In the genomic region with DNA sequence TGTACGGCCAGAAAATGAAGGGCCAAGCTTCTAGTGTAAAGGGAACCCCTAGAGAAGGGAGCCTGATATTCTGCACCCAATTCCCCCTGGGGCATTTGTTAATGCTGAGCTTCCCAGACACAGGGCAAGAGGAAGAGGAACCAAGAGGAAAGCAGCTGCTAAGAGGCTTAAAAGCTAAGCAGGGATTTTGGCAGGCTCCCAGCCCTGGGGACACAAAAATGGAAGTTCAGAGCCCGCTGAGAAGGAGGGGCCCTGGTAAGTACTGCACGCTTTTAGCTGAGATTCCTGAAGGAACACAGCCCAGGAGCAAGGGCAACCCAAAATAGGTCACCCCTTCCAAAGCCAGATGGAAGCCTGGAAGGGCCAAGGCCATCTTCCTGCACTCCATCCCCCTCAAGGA, we compare ENCODE assay signal across 25 cellular contexts.
DNase-seq lines count a peak whose midpoint lies in the region; ATAC-seq and TF ChIP-seq lines count a peak whose summit lies in the region.
"Had no signal": no experiment of that assay in that cellular context is flagged by ENCODE, and none has a peak within 500 bp of the region (broad histone marks: within the 10 kb centered on the region; RNA-seq: fewer than 3 reads in every experiment).

No MANE protein-coding gene starts in this region.

- H3K4me1 ChIP-seq in BE2C (peaks cover 6% of the 10 kb centered on the region; the same call in 1 of the 2 replicates), heart left ventricle (peaks cover 0 to 7% (median 0%) of the 10 kb centered on the region in 12 donors)
- H3K4me1 ChIP-seq: foreskin keratinocyte, HAP-1 had no signal

- H3K27me3 ChIP-seq in BE2C (no peaks in the 10 kb centered on the region), heart left ventricle (no peaks in the 10 kb centered on the region)
- H3K27me3 ChIP-seq: BLaER1 treated with 17β-estradiol and CSF1 and Interleukin-3, amounts not matched to agents 10 nM and 100 nM; foreskin keratinocyte; stomach had no signal

- 23 to 44% (median 32%) methylated on average over 3 of the region's 3 CpGs for WGBS in heart left ventricle, 4 donors

- TF ChIP-seq POLR2A in heart left ventricle (IDR thresholded peaks at IDR 0.05): no peak

- no peaks in the 10 kb centered on the region for H3K36me3 ChIP-seq in BE2C
- no peaks in the 10 kb centered on the region for H3K36me3 ChIP-seq in heart left ventricle
- H3K36me3 ChIP-seq: BLaER1 treated with 17β-estradiol and CSF1 and Interleukin-3, amounts not matched to agents 10 nM and 100 nM; HAP-1; stomach had no signal

- ATAC-seq in heart left ventricle: peak in 3 of 4 donors; percentile 34 to 73 (median 61)
- ATAC-seq: activated CD8-positive, alpha-beta memory T cell treated with anti-CD3 and anti-CD28 coated beads, Interleukin-2, amount 10 ng/mL, durations not matched to agents 7 days and 5 days; activated naive CD4-positive, alpha-beta T cell treated with anti-CD3 and anti-CD28 coated beads, Interleukin-2, amount 50 U/mL, for 72 hours; foreskin keratinocyte had no signal

- DNase-seq in BE2C (peak; percentile 35), NCI-H82 treated with DMSO at 0.1 percent for 48 hours (lab: John Stamatoyannopoulos, UW; ENCODE audit: unreplicated experiment) (peak; percentile 31), heart left ventricle (peak; percentile 58 to 79 (median 75)), pons (ENCODE audit: low spot score) (peak; percentile 59), SW 1271 (lab: John Stamatoyannopoulos, UW) (no peak), NCI-H748 treated with DMSO at 0.1 percent for 48 hours (lab: John Stamatoyannopoulos, UW) (no peak), NCI-H774 (lab: John Stamatoyannopoulos, UW) (no peak)
- no peak for DNase-seq in activated T-cell treated with anti-CD3 and anti-CD28 coated beads, Interleukin-2, amount 50 U/mL, for 48 hours
- DNase-seq: activated CD4-positive, alpha-beta T cell treated with anti-CD3 and anti-CD28 coated beads for 4 hours; activated CD8-positive, alpha-beta memory T cell treated with anti-CD3 and anti-CD28 coated beads, Interleukin-2, amount 10 ng/mL, durations not matched to agents 7 days and 5 days; erythroblast; foreskin keratinocyte; IMR-90; kidney; mesendoderm; naive B cell; NCI-H1105; NCI-H2029; NCI-H446 treated with DMSO at 0.1 percent for 48 hours; occipital lobe; retina; stomach had no signal

- intact Hi-C loops in heart left ventricle (cut with DNase I): no loop called here

- no peak overlapping the region for H3K27ac ChIP-seq in heart left ventricle
- H3K27ac ChIP-seq: BLaER1 treated with 17β-estradiol and CSF1 and Interleukin-3, amounts not matched to agents 10 nM and 100 nM; foreskin keratinocyte; stomach had no signal

- TF ChIP-seq CTCF in BE2C (IDR thresholded peaks at IDR 0.05; ENCODE audit: low read depth, low read length) (no peak), heart left ventricle (IDR thresholded peaks at IDR 0.05) (no peak)

- no peak overlapping the region for H3K4me3 ChIP-seq in BE2C (ENCODE audit: low read depth, low read length)
- H3K4me3 ChIP-seq in heart left ventricle: no peak overlapping the region
- H3K4me3 ChIP-seq: BLaER1 treated with 17β-estradiol and CSF1 and Interleukin-3, amounts not matched to agents 10 nM and 100 nM; HAP-1; stomach had no signal

- H3K9me3 ChIP-seq in BE2C: no peaks in the 10 kb centered on the region
- peaks cover 0 to 35% (median 11%) of the 10 kb centered on the region in 12 donors for H3K9me3 ChIP-seq in heart left ventricle
- H3K9me3 ChIP-seq: HAP-1 had no signal

Comparison
In these comparisons a context has a peak if more than half of its experiments do, and no peak if none do; other contexts are left out.
1. DNase-seq: peak in BE2C (single experiment), NCI-H82 treated with DMSO at 0.1 percent for 48 hours (single experiment), heart left ventricle (5 of 5) and pons (single experiment); none in SW 1271 (0 of 2), NCI-H748 treated with DMSO at 0.1 percent for 48 hours (single experiment), NCI-H774 (single experiment) and activated T-cell treated with anti-CD3 and anti-CD28 coated beads, Interleukin-2, amount 50 U/mL, for 48 hours (0 of 2).